ENCODE assay signal across 23 cellular contexts in the genomic region with DNA sequence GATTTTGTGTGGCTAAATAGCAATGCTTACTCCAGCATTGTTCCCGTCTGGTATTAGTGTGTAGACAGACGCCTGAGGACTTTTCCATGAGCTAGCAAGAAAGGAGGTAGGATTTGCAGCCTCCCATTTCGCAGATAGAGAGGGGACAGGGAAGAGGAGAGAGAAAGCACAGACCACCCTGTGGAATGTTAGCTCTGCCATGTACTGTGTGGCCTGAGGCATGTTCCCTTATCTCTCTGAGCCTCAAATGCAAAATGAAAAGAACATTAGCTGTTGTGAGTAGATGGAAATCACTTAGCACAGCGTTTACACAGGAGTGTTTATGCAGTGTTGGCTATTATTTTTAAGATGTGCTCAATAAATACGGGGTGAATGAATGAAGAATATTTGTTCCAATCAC. TPM values are rescaled to one million over a fixed set of nuclear protein-coding genes. Genes with fewer than 3 reads are reported as not detected.
DNase-seq lines count a peak whose midpoint lies in the region; TF ChIP-seq lines count a peak whose summit lies in the region.
"Had no signal": no experiment of that assay in that cellular context is flagged by ENCODE, and none has a peak within 500 bp of the region (broad histone marks: within the 10 kb centered on the region; RNA-seq: fewer than 3 reads in every experiment).

No MANE protein-coding gene starts in this region.

- CTCF ChIA-PET in PC-9 (lab: Charles Lee), result interaction anchor here (0.8 kb wide), 1 partner anchor 16 kb away, joined by 3 read pairs; no protein-coding TSS in a partner anchor

- peak overlapping the region; percentile 25 for H3K27ac ChIP-seq in SK-N-MC
- H3K27ac ChIP-seq in esophagus muscularis mucosa (replicated peaks in 1 of 4), result no peak overlapping the region
- H3K27ac ChIP-seq in PC-9, result no peak overlapping the region
- H3K27ac ChIP-seq: Peyer's patch, SJSA1 had no signal

- H4K20me1 ChIP-seq in PC-9 (ENCODE audit: insufficient read depth), result no peaks in the 10 kb centered on the region

- POLR2A ChIA-PET in PC-9 (lab: Charles Lee; ENCODE audit: unreplicated experiment), result no interaction called here

- H3K4me2 ChIP-seq in PC-9, result no peak overlapping the region

- no peaks in the 10 kb centered on the region for H3K9me2 ChIP-seq in PC-9 (ENCODE audit: insufficient read depth)

- no peaks in the 10 kb centered on the region for H3F3A ChIP-seq in PC-9 (ENCODE audit: insufficient read depth, low read depth)

- TF ChIP-seq POLR2A in esophagus muscularis mucosa (IDR thresholded peaks at IDR 0.05; ENCODE audit: low read depth), result no peak

- H3K9ac ChIP-seq in SK-N-MC (ENCODE audit: insufficient read length), result no peak overlapping the region

- H3K36me3 Mint-ChIP-seq in neural crest cell (ENCODE audit: low read depth), result peaks cover 6% of the 10 kb centered on the region

- TF ChIP-seq EP300 in esophagus muscularis mucosa (IDR thresholded peaks at IDR 0.05), result no peak

- H3K9me3 ChIP-seq in SK-N-MC (ENCODE audit: low read depth, low read length) (no peaks in the 10 kb centered on the region), esophagus muscularis mucosa (no peaks in the 10 kb centered on the region), PC-9 (ENCODE audit: insufficient read depth, low read depth) (no peaks in the 10 kb centered on the region)
- H3K9me3 ChIP-seq: Peyer's patch, SJSA1 had no signal

- DNase-seq in ELF-1 (ENCODE audit: low read depth, low spot score) (peak; percentile 83), SK-N-MC (ENCODE audit: low read depth, low spot score) (peak; percentile 48), esophagus muscularis mucosa (ENCODE audit: extremely low spot score) (peak; percentile 34), neural crest cell (ENCODE audit: low read depth, low spot score) (no peak), NCI-H1092 treated with DMSO at 0.1 percent for 48 hours (lab: John Stamatoyannopoulos, UW) (no peak), PC-9 (no peak), NCI-H524 treated with DMSO at 0.1 percent for 48 hours (lab: John Stamatoyannopoulos, UW) (no peak), GM10266 (ENCODE audit: extremely low spot score) (no peak)
- DNase-seq: CD4-positive, alpha-beta T cell; DMS153; GF-D8; GOT3; MM.1S; NCI-H1105; NCI-H2081 treated with DMSO at 0.1 percent for 48 hours; NCI-H2227 treated with DMSO at 0.1 percent for 48 hours; NCI-H510A treated with DMSO at 0.1 percent for 48 hours; Peyer's patch had no signal

- H2AFZ ChIP-seq in PC-9, result no peak overlapping the region

- H3K36me3 ChIP-seq in SK-N-MC (ENCODE audit: insufficient read depth, low read length) (no peaks in the 10 kb centered on the region), esophagus muscularis mucosa (no peaks in the 10 kb centered on the region), PC-9 (ENCODE audit: low read depth) (no peaks in the 10 kb centered on the region)
- H3K36me3 ChIP-seq: Peyer's patch, SJSA1 had no signal

- TF ChIP-seq CTCF in esophagus muscularis mucosa (IDR thresholded peaks at IDR 0.05) (no peak), neural crest cell (conservative IDR thresholded peaks at IDR 0.05) (no peak), PC-9 (conservative IDR thresholded peaks at IDR 0.05) (no peak), GM10266 (IDR thresholded peaks at IDR 0.05; ENCODE audit: control insufficient read depth, insufficient read depth, low read depth, missing control alignments) (no peak)

- H3K4me1 ChIP-seq in esophagus muscularis mucosa (no peaks in the 10 kb centered on the region), PC-9 (replicated peaks; ENCODE audit: insufficient read depth) (no peaks in the 10 kb centered on the region)
- H3K4me1 ChIP-seq: Peyer's patch, SJSA1 had no signal

- H3K4me3 Mint-ChIP-seq in neural crest cell, result no peak overlapping the region
- H3K4me3 Mint-ChIP-seq: CD4-positive, alpha-beta T cell had no signal

- H3K27me3 ChIP-seq in esophagus muscularis mucosa, result no peaks in the 10 kb centered on the region
- H3K27me3 ChIP-seq in PC-9 (ENCODE audit: insufficient read depth, low read depth), result peaks cover 32% of the 10 kb centered on the region
- H3K27me3 ChIP-seq: Peyer's patch, SJSA1 had no signal

- H3K4me3 ChIP-seq in SK-N-MC, result peak overlapping the region; percentile 18
- no peak overlapping the region for H3K4me3 ChIP-seq in esophagus muscularis mucosa
- no peak overlapping the region for H3K4me3 ChIP-seq in PC-9
- H3K4me3 ChIP-seq: GM12878, Peyer's patch, SJSA1 had no signal

- peaks cover 6% of the 10 kb centered on the region for H3K9me3 Mint-ChIP-seq in neural crest cell

- H3K27me3 Mint-ChIP-seq in neural crest cell (ENCODE audit: low read depth), result no peaks in the 10 kb centered on the region
- H3K27me3 Mint-ChIP-seq: CD4-positive, alpha-beta T cell had no signal

- no peaks in the 10 kb centered on the region for H3K79me2 ChIP-seq in PC-9 (ENCODE audit: low read depth)

- H3K27ac Mint-ChIP-seq in neural crest cell (ENCODE audit: unreplicated experiment), result peak overlapping the region; percentile 15
- H3K27ac Mint-ChIP-seq: CD4-positive, alpha-beta T cell had no signal

- intact Hi-C loops in esophagus muscularis mucosa (cut with DNase I) (no loop called here), PC-9 (cut with micrococcal nuclease; ENCODE audit: unreplicated experiment) (no loop called here)

- peaks cover 43% of the 10 kb centered on the region for H3K4me1 Mint-ChIP-seq in neural crest cell

- no TSS peak for BruUV-seq in PC-9 (replicated peaks; lab: Mats Ljungman, UMichigan)

- 66% methylated on average over 5 of the region's 5 CpGs for WGBS in esophagus muscularis mucosa

RNA-seq across cellular contexts. Expression of gene OLFM4, which starts 45.5 kb away (rescaled TPM):
- total RNA-seq in esophagus muscularis mucosa (under 1 TPM in 3 of 4 donors, not detected in 1; under 0.01 to 0.66 (median 0.13) TPM), neural crest cell (not detected in 2 replicates), PC-9 (2021) (not detected in 2 replicates)
- total RNA-seq: A172; CD4-positive, alpha-beta T cell; Daoy; GM12878; LHCN-M2; SJSA1 had no signal

Comparison
In these comparisons a context has a peak if more than half of its experiments do, and no peak if none do; other contexts are left out.
1. DNase-seq: peak in ELF-1 (single experiment), SK-N-MC (single experiment) and esophagus muscularis mucosa (single experiment); none in neural crest cell (single experiment), NCI-H1092 treated with DMSO at 0.1 percent for 48 hours (single experiment), PC-9 (0 of 2), NCI-H524 treated with DMSO at 0.1 percent for 48 hours (single experiment) and GM10266 (single experiment).